17 cellular contexts compared by ENCODE assay signal in the genomic region with DNA sequence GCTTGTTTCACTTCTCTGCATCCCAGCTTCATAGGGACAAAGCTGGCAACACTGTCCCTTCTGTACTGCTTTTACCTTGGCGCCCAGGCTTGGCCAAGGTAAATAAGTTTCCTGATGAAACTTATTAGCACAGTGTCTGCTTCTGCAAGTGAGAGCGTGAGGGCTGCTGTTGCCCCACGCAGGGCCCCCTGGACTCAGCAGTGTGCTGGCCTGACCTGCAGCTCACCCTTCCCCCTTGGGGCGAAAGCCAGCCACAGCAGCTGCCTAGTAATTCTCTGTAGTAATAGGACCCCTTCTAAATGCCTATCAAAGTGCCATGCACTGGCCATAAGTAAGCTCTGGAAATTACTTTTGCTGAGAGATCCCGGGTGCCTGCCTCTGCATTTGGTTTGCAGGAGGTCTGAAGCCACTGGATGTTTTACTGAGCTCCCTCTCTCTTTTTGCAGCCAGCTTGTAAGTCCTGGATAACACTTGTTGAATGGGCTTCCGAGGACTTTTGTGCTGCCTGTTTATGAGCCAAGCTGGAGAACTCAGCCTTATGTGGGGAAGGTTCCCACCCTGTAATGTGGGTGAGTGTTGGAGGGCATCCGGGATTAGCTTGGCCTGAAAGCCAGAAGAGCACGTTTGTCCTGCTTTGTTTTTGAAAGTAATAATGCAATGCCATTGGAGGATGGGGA.
DNase-seq lines count a peak whose midpoint lies in the region; ATAC-seq, FAIRE-seq and TF ChIP-seq lines count a peak whose summit lies in the region.
"Had no signal": no experiment of that assay in that cellular context is flagged by ENCODE, and none has a peak within 500 bp of the region (broad histone marks: within the 10 kb centered on the region; RNA-seq: fewer than 3 reads in every experiment).

No MANE protein-coding gene starts in this region.

- H3K4me3 ChIP-seq in adipocyte (ENCODE audit: low read length) (no peak overlapping the region), kidney (ENCODE audit: low read length in 2 of 2) (no peak overlapping the region), retinal pigment epithelial cell (ENCODE audit: low read length) (no peak overlapping the region)
- H3K4me3 ChIP-seq in effector memory CD4-positive, alpha-beta T cell (ENCODE audit: insufficient read depth, low read depth, low read length, poor library complexity, severe bottlenecking) = no peak overlapping the region
- H3K4me3 ChIP-seq: GM23248 had no signal

- H3K9ac ChIP-seq in adipocyte (ENCODE audit: low read length) (no peak overlapping the region), kidney (ENCODE audit: low read length in 2 of 2) (no peak overlapping the region)
- H3K9ac ChIP-seq: GM23248 had no signal

- H3K27me3 ChIP-seq in adipocyte (replicated peaks; ENCODE audit: control insufficient read depth, insufficient read depth, low read length) = peaks cover 14% of the 10 kb centered on the region
- H3K27me3 ChIP-seq in effector memory CD4-positive, alpha-beta T cell (replicated peaks; ENCODE audit: control insufficient read depth, insufficient read depth, low read length, poor library complexity, severe bottlenecking) = no peaks in the 10 kb centered on the region

- H3K9me3 ChIP-seq in adipocyte (ENCODE audit: control insufficient read depth, low read length) (no peaks in the 10 kb centered on the region), kidney (ENCODE audit: control insufficient read depth in 1 of 2, low read length in 2 of 2) (no peaks in the 10 kb centered on the region)
- H3K9me3 ChIP-seq in effector memory CD4-positive, alpha-beta T cell (ENCODE audit: control insufficient read depth, low read length) = no peaks in the 10 kb centered on the region

- in situ Hi-C loops in GM13976 (cut with MboI; ENCODE audit: low sequenced_read_pairs, unreplicated experiment) = no loop called here

- ATAC-seq in GM18519 (IDR thresholded peaks at IDR 0.05; ENCODE audit: low FRiP score, unreplicated experiment) = no peak
- ATAC-seq in GM18867 (IDR thresholded peaks at IDR 0.05; ENCODE audit: unreplicated experiment) = no peak
- ATAC-seq: sciatic nerve had no signal

- H3K4me1 ChIP-seq in adipocyte (ENCODE audit: control insufficient read depth, insufficient read depth, low read length) (peaks cover 8% of the 10 kb centered on the region), kidney (ENCODE audit: control insufficient read depth in 1 of 2, insufficient read depth in 1 of 2, low read depth in 1 of 2, low read length in 2 of 2) (no peaks in the 10 kb centered on the region)
- no peaks in the 10 kb centered on the region for H3K4me1 ChIP-seq in effector memory CD4-positive, alpha-beta T cell (ENCODE audit: control insufficient read depth, insufficient read depth, low read length, poor library complexity, severe bottlenecking)

- intact Hi-C loops in kidney (cut with DNase I) = no loop called here

- no peaks in the 10 kb centered on the region for H3K36me3 ChIP-seq in adipocyte (ENCODE audit: control insufficient read depth, insufficient read depth, low read length, severe bottlenecking)
- H3K36me3 ChIP-seq in kidney (ENCODE audit: control insufficient read depth in 1 of 2, insufficient read depth in 2 of 2, low read length in 2 of 2) = no peaks in the 10 kb centered on the region
- no peaks in the 10 kb centered on the region for H3K36me3 ChIP-seq in effector memory CD4-positive, alpha-beta T cell (ENCODE audit: control insufficient read depth, insufficient read depth, low read length)

- FAIRE-seq in kidney (lab: Jason Lieb, UNC) = no peak

- no peak for TF ChIP-seq CTCF in kidney (IDR thresholded peaks at IDR 0.05; ENCODE audit: borderline replicate concordance, extremely low read depth, insufficient read depth)
- peak; percentile 19 for TF ChIP-seq CTCF in retinal pigment epithelial cell (conservative IDR thresholded peaks at IDR 0.05; ENCODE audit: low read depth, low read length)
- no peak for TF ChIP-seq CTCF in GM13976 (IDR thresholded peaks at IDR 0.05; ENCODE audit: borderline replicate concordance, control extremely low read depth, extremely low read depth, insufficient read depth, missing control alignments)

- no peak overlapping the region for H3K27ac ChIP-seq in kidney (ENCODE audit: low read depth in 2 of 2, low read length in 2 of 2)
- no peak overlapping the region for H3K27ac ChIP-seq in effector memory CD4-positive, alpha-beta T cell (ENCODE audit: insufficient read depth, low read length, poor library complexity, severe bottlenecking)
- H3K27ac ChIP-seq: GM23248 had no signal

- peak; percentile 3 for DNase-seq in HT1080 (ENCODE audit: low read depth)
- DNase-seq in adipocyte (ENCODE audit: low read depth) = peak; percentile 32
- peak; percentile 60 for DNase-seq in kidney
- DNase-seq in retinal pigment epithelial cell (ENCODE audit: low read depth) = no peak
- no peak for DNase-seq in GM13976 (ENCODE audit: low spot score)
- no peak for DNase-seq in effector memory CD4-positive, alpha-beta T cell
- DNase-seq: activated CD4-positive, alpha-beta T cell treated with anti-CD3 and anti-CD28 coated beads for 48 hours; CD4-positive, alpha-beta T cell; GM23248; NCI-H1048; NCI-H2029; NCI-H446 treated with DMSO at 0.1 percent for 48 hours; stimulated activated naive CD4-positive, alpha-beta T cell treated with Interleukin-2 at 50 U/mL for 16 hours; SW 1271 had no signal

Comparison
In these comparisons a context has a peak if more than half of its experiments do, and no peak if none do; other contexts are left out.
1. DNase-seq: peak in HT1080 (single experiment), adipocyte (single experiment) and kidney (single experiment); none in retinal pigment epithelial cell (single experiment), GM13976 (single experiment) and effector memory CD4-positive, alpha-beta T cell (0 of 3).